In the genomic region with DNA sequence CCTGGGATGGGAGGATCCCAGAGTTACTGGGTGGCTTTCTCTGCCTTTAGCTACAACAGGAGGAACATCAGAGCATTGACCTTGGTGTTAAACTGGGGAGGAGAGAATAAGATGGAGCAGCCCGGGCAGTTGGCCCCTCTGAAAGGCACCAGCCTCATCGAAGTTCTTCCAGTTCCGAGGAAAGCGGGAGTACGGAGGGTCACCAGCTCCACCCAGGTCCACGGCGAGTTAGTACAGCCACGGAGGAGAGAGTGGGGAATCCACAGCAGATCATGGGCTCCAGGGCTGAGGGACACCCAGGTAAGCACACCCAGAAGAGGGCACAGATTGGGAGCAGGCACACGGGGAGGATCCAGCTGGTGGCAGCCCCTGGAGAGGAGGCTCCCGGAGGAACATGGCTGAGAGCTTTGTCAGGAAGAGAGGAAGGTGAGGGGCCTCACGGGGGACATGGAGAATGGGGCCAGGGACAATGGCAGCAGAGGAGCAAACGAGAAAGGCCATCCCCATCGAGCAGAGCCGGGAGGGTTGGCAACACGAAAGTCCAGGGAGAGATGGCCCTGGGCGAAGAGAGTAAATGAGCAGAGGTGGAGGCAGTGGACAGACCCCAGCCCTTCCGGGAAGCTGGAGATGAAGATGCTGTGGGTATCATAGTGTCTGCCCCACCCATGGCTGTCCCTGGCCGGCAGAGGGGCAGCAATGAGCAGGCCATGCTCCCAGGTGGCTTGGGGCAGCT, we compare ENCODE assay signal across 1 cellular context.
TF ChIP-seq lines count a peak whose summit lies in the region.

No MANE protein-coding gene starts in this region.

TF ChIP-seq in SK-N-SH, 30 proteins besides CTCF, POLR2A, EP300 and RAD21 (continued from another document):
- TF ChIP-seq, protein P1, sequence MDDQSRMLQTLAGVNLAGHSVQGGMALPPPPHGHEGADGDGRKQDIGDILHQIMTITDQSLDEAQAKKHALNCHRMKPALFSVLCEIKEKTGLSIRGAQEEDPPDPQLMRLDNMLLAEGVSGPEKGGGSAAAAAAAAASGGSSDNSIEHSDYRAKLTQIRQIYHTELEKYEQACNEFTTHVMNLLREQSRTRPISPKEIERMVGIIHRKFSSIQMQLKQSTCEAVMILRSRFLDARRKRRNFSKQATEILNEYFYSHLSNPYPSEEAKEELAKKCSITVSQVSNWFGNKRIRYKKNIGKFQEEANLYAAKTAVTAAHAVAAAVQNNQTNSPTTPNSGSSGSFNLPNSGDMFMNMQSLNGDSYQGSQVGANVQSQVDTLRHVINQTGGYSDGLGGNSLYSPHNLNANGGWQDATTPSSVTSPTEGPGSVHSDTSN (IDR thresholded peaks at IDR 0.05) = no peak
